17 cellular contexts compared by ENCODE assay signal in genomic region chr5:150311015-150311692, GRCh38. TPM values are rescaled to one million over a fixed set of nuclear protein-coding genes. Genes with fewer than 3 reads are reported as not detected.
"Had no signal": no experiment of that assay in that cellular context is flagged by ENCODE, and none has a peak within 500 bp of the region (broad histone marks: within the 10 kb centered on the region; RNA-seq: fewer than 3 reads in every experiment).

No MANE protein-coding gene starts in this region.

- H3K4me1 Mint-ChIP-seq: memory B cell had no signal

- H3K4me3 ChIP-seq: tibial nerve had no signal

- H3K36me3 ChIP-seq: tibial nerve had no signal

- H3K4me3 Mint-ChIP-seq: activated CD8-positive, alpha-beta T cell treated with anti-CD3 and anti-CD28 coated beads for 36 hours; memory B cell; natural killer cell treated with Interleukin-12 subunit alpha and Interleukin-12 subunit beta and Interleukin-15 and Interleukin-18, amount 100 ng/mL, for 72 hours; stimulated activated naive CD8-positive, alpha-beta T cell treated with anti-CD3 and anti-CD28 coated beads, Interleukin-15, Interleukin-2, amounts not matched to agents 100 ng/mL and 50 ng/mL, for 24 hours had no signal

- H3K27ac Mint-ChIP-seq: activated CD8-positive, alpha-beta T cell treated with anti-CD3 and anti-CD28 coated beads for 36 hours; activated T-helper 2 cell treated with anti-CD3 and anti-CD28 coated beads, Interferon-gamma antibody, Interleukin-2, Interleukin-4, amounts not matched to agents 10 μg/mL and 5 μg/mL and 100 μg/mL, durations not matched to agents 14 hours and 24 hours and 36 hours; memory B cell; natural killer cell treated with Interleukin-12 subunit alpha and Interleukin-12 subunit beta and Interleukin-15 and Interleukin-18, amount 100 ng/mL, for 72 hours; progenitor cell of endocrine pancreas; stimulated activated naive CD8-positive, alpha-beta T cell treated with anti-CD3 and anti-CD28 coated beads, Interleukin-15, Interleukin-2, amounts not matched to agents 100 ng/mL and 50 ng/mL, for 24 hours had no signal

- H3K36me3 Mint-ChIP-seq: memory B cell; natural killer cell treated with Interleukin-12 subunit alpha and Interleukin-12 subunit beta and Interleukin-15 and Interleukin-18, amount 100 ng/mL, for 72 hours had no signal

- FAIRE-seq: TTC549 had no signal

- DNase-seq: activated CD4-positive, alpha-beta T cell treated with anti-CD3 and anti-CD28 coated beads for 48 hours; activated CD4-positive, CD25-positive, alpha-beta regulatory T cell; activated CD8-positive, alpha-beta T cell treated with anti-CD3 and anti-CD28 coated beads for 36 hours; activated naive CD4-positive, alpha-beta T cell treated with Interleukin-2 at 50 U/mL for 16 hours; activated T-cell treated with anti-CD3 and anti-CD28 coated beads, Interleukin-2, amount 50 U/mL, for 1 hour; aorta; effector CD4-positive, alpha-beta T cell; nucleus accumbens; stimulated activated CD4-positive, alpha-beta T cell treated with anti-CD3 and anti-CD28 coated beads, Interleukin-2, amount 100 ng/mL, for 24 hours had no signal

- H3K27me3 Mint-ChIP-seq: activated CD8-positive, alpha-beta T cell treated with anti-CD3 and anti-CD28 coated beads for 36 hours had no signal

- ATAC-seq: activated CD8-positive, alpha-beta T cell treated with anti-CD3 and anti-CD28 coated beads for 36 hours; natural killer cell treated with Interleukin-12 subunit alpha and Interleukin-12 subunit beta and Interleukin-15 and Interleukin-18, amount 100 ng/mL, for 72 hours had no signal

- H3K9me3 ChIP-seq: tibial nerve had no signal

- H3K9me3 Mint-ChIP-seq: activated CD8-positive, alpha-beta T cell treated with anti-CD3 and anti-CD28 coated beads for 36 hours; activated T-helper 2 cell treated with anti-CD3 and anti-CD28 coated beads, Interferon-gamma antibody, Interleukin-2, Interleukin-4, amounts not matched to agents 10 μg/mL and 5 μg/mL and 100 μg/mL, durations not matched to agents 14 hours and 24 hours and 36 hours; memory B cell; natural killer cell treated with Interleukin-12 subunit alpha and Interleukin-12 subunit beta and Interleukin-15 and Interleukin-18, amount 100 ng/mL, for 72 hours; stimulated activated naive CD8-positive, alpha-beta T cell treated with anti-CD3 and anti-CD28 coated beads, Interleukin-15, Interleukin-2, amounts not matched to agents 100 ng/mL and 50 ng/mL, for 24 hours had no signal

- H3K27me3 ChIP-seq: tibial nerve had no signal

RNA-seq across cellular contexts. Expression of gene ARSI, which starts 8.4 kb away (rescaled TPM):
- total RNA-seq: activated CD8-positive, alpha-beta T cell treated with anti-CD3 and anti-CD28 coated beads for 36 hours; activated T-helper 2 cell treated with anti-CD3 and anti-CD28 coated beads, Interferon-gamma antibody, Interleukin-2, Interleukin-4, amounts not matched to agents 10 μg/mL and 5 μg/mL and 100 μg/mL, durations not matched to agents 14 hours and 24 hours and 36 hours; natural killer cell treated with Interleukin-12 subunit alpha and Interleukin-12 subunit beta and Interleukin-15 and Interleukin-18, amount 100 ng/mL, for 72 hours; progenitor cell of endocrine pancreas; T-helper 2 cell treated with Interferon-gamma antibody and Interleukin-4, amounts not matched to agents 100 ng/mL and 5 ng/mL, for 36 hours had no signal

RNA-seq across cellular contexts. Expression of gene CAMK2A, which starts 21.6 kb away (rescaled TPM):
- total RNA-seq: activated CD8-positive, alpha-beta T cell treated with anti-CD3 and anti-CD28 coated beads for 36 hours; activated T-helper 2 cell treated with anti-CD3 and anti-CD28 coated beads, Interferon-gamma antibody, Interleukin-2, Interleukin-4, amounts not matched to agents 10 μg/mL and 5 μg/mL and 100 μg/mL, durations not matched to agents 14 hours and 24 hours and 36 hours; natural killer cell treated with Interleukin-12 subunit alpha and Interleukin-12 subunit beta and Interleukin-15 and Interleukin-18, amount 100 ng/mL, for 72 hours; progenitor cell of endocrine pancreas; T-helper 2 cell treated with Interferon-gamma antibody and Interleukin-4, amounts not matched to agents 100 ng/mL and 5 ng/mL, for 36 hours had no signal
